ENCODE assay signal across 1 cellular context in genomic region chr1:156126043-156126700, GRCh38.
TF ChIP-seq lines count a peak whose summit lies in the region.

No MANE protein-coding gene starts in this region.

TF ChIP-seq in K562, 482 proteins besides CTCF, POLR2A, EP300 and RAD21 (continued from another document and continues in another):
- TF ChIP-seq FOXO4 (CRISPR knock-in tag; IDR thresholded peaks at IDR 0.05) (0 out of 2 replicates have a peak, but pooled peaks have one; percentile 16), E2F1 (CRISPR knock-in tag; IDR thresholded peaks at IDR 0.05) (no peak), ZNF507 (tag; conservative IDR thresholded peaks at IDR 0.05) (no peak), SIN3B (IDR thresholded peaks at IDR 0.05; ENCODE audit: low read depth) (0 out of 2 replicates have a peak, but pooled peaks have one; percentile 38), HNRNPL (IDR thresholded peaks at IDR 0.05; ENCODE audit: low read depth, low read length) (peak; percentile 29; the same call in 1 of the 2 replicates), HDAC8 (tag; IDR thresholded peaks at IDR 0.05) (0 out of 2 replicates have a peak, but pooled peaks have one; percentile 32), TBL1XR1 (IDR thresholded peaks at IDR 0.05; ENCODE audit: low read length in 2 of 2) (peak in 1 of 2 experiments; percentile 8; a peak in 1 of 4 replicates), CCNT2 (IDR thresholded peaks at IDR 0.05; ENCODE audit: borderline replicate concordance, extremely low read depth, insufficient read length, low read depth, low read length) (peak; percentile 68), PRMT5 (CRISPR knock-in tag; IDR thresholded peaks at IDR 0.05) (no peak), ZNF449 (CRISPR knock-in tag; IDR thresholded peaks at IDR 0.05) (peak; percentile 26; the same call in 1 of the 2 replicates), GABPA (tag; conservative IDR thresholded peaks at IDR 0.05; ENCODE audit: low read depth) (peak; percentile 81), TAF1 (IDR thresholded peaks at IDR 0.05; ENCODE audit: control insufficient read depth, extremely low read depth, insufficient read depth, low read length, severe bottlenecking) (peak; percentile 17), MEF2A (IDR thresholded peaks at IDR 0.05; ENCODE audit: control insufficient read depth, low read depth, low read length) (peak; percentile 94), ETS1 (conservative IDR thresholded peaks at IDR 0.05; ENCODE audit: control insufficient read depth, low read depth, low read length) (peak; percentile 87; the same call in 1 of the 2 replicates), PHF20 (IDR thresholded peaks at IDR 0.05; ENCODE audit: partially characterized antibody) (peak; percentile 46), SMARCE1 (IDR thresholded peaks at IDR 0.05) (peak; percentile 82), CTBP1 (IDR thresholded peaks at IDR 0.05; ENCODE audit: borderline replicate concordance) (0 out of 2 replicates have a peak, but pooled peaks have one; percentile 13), ZBTB7A (IDR thresholded peaks at IDR 0.05; ENCODE audit: borderline replicate concordance, control insufficient read depth, low read depth, low read length) (peak; percentile 92), ETV5 (CRISPR knock-in tag; IDR thresholded peaks at IDR 0.05; ENCODE audit: low read depth) (peak; percentile 55; the same call in 1 of the 2 replicates), UBTF (IDR thresholded peaks at IDR 0.05; ENCODE audit: borderline replicate concordance in 1 of 2, low read depth in 2 of 2, low read length in 2 of 2) (0 out of 4 replicates have a peak, but pooled peaks of 1 of the 2 experiments have one; percentile 4), GABPB1 (CRISPR knock-in tag; IDR thresholded peaks at IDR 0.05) (peak; percentile 24; the same call in 1 of the 2 replicates), JUND (IDR thresholded peaks at IDR 0.05; ENCODE audit: borderline replicate concordance, low read depth, low read length) (peak; percentile 88), JUND (tag; IDR thresholded peaks at IDR 0.05; ENCODE audit: borderline replicate concordance, low read depth, low read length) (peak; percentile 70; the same call in 1 of the 3 replicates), MNT (conservative IDR thresholded peaks at IDR 0.05) (no peak), ARID1B (IDR thresholded peaks at IDR 0.05) (peak; percentile 71), MTA1 (IDR thresholded peaks at IDR 0.05; ENCODE audit: borderline replicate concordance) (peak; percentile 20; the same call in 1 of the 2 replicates), SOX6 (IDR thresholded peaks at IDR 0.05) (0 out of 2 replicates have a peak, but pooled peaks have one; percentile 47), GATA2 (CRISPR knock-in tag; IDR thresholded peaks at IDR 0.05) (peak; percentile 60; the same call in 1 of the 2 replicates), FOXJ3 (CRISPR knock-in tag; IDR thresholded peaks at IDR 0.05) (peak; percentile 76; the same call in 1 of the 2 replicates), ZFX (CRISPR knock-in tag; IDR thresholded peaks at IDR 0.05) (peak; percentile 78), FOSL1 (tag; conservative IDR thresholded peaks at IDR 0.05) (peak; percentile 91), KAT7 (CRISPR knock-in tag; IDR thresholded peaks at IDR 0.05; ENCODE audit: borderline replicate concordance) (0 out of 2 replicates have a peak, but pooled peaks have one; percentile 82), MAZ (CRISPR knock-in tag; conservative IDR thresholded peaks at IDR 0.05 in 1 of 2, IDR thresholded peaks at IDR 0.05 in 1 of 2) (0 out of 4 replicates have a peak, but pooled peaks of 1 of the 2 experiments have one; percentile 57), JUN (IDR thresholded peaks at IDR 0.05; ENCODE audit: borderline replicate concordance, low read depth, low read length) (peak; percentile 84), JUN (CRISPR knock-in tag; IDR thresholded peaks at IDR 0.05; ENCODE audit: borderline replicate concordance) (no peak), MXI1 (IDR thresholded peaks at IDR 0.05; ENCODE audit: low read depth, low read length) (peak; percentile 66), ETV1 (tag; conservative IDR thresholded peaks at IDR 0.05; ENCODE audit: low read depth) (0 out of 2 replicates have a peak, but pooled peaks have one; percentile 45), PHF8 (IDR thresholded peaks at IDR 0.05; ENCODE audit: borderline replicate concordance, low read length) (no peak), NEUROD1 (IDR thresholded peaks at IDR 0.05; ENCODE audit: borderline replicate concordance, low read depth, low read length, partially characterized antibody) (peak; percentile 67), THRB (CRISPR knock-in tag; conservative IDR thresholded peaks at IDR 0.05) (0 out of 2 replicates have a peak, but pooled peaks have one; percentile 16), ZZZ3 (IDR thresholded peaks at IDR 0.05) (no peak), EP400 (IDR thresholded peaks at IDR 0.05) (peak; percentile 42; the same call in 1 of the 2 replicates), RFX1 (IDR thresholded peaks at IDR 0.05) (peak; percentile 93), PPARD (CRISPR knock-in tag; IDR thresholded peaks at IDR 0.05) (no peak), KDM1A (IDR thresholded peaks at IDR 0.05) (no peak), FOXJ2 (tag; IDR thresholded peaks at IDR 0.05) (peak; percentile 97), ZBTB33 (CRISPR knock-in tag; IDR thresholded peaks at IDR 0.05) (peak; percentile 63), CREM (IDR thresholded peaks at IDR 0.05; ENCODE audit: low read depth) (peak; percentile 27), CREB3 (tag; conservative IDR thresholded peaks at IDR 0.05; ENCODE audit: low read depth) (0 out of 2 replicates have a peak, but pooled peaks have one; percentile 34), ZNF324 (CRISPR knock-in tag; IDR thresholded peaks at IDR 0.05) (0 out of 2 replicates have a peak, but pooled peaks have one; percentile 17), ZNF175 (CRISPR knock-in tag; IDR thresholded peaks at IDR 0.05; ENCODE audit: low read depth) (peak; percentile 82; the same call in 1 of the 2 replicates), RBFOX2 (IDR thresholded peaks at IDR 0.05; ENCODE audit: low read depth, low read length) (peak; percentile 63; the same call in 1 of the 2 replicates), VEZF1 (CRISPR knock-in tag; IDR thresholded peaks at IDR 0.05) (peak; percentile 60)
